ENCODE assay signal across 17 cellular contexts in the genomic region with DNA sequence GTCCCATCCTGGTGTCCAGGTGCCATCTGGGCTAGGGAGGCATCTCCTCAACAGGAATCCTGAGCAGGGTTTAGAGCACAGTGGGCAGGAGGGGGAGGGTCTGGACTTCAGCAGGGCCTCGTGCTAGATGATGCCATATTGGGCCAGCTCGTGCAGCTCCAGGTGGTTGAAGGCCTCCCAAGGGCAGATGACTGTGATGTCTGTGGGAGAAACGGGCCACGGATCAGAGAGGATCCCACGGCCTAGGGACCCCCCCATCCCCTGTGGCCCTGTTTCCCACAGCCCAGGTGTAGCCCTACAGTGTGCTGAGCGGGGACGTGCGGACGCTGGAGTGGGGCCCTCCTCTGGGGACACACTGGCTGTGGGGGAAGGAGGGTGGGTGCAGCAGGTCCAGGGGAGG.
DNase-seq lines count a peak whose midpoint lies in the region.
"Had no signal": no experiment of that assay in that cellular context is flagged by ENCODE, and none has a peak within 500 bp of the region (broad histone marks: within the 10 kb centered on the region; RNA-seq: fewer than 3 reads in every experiment).

No MANE protein-coding gene starts in this region.

- DNase-seq in ecto neural progenitor cell (ENCODE audit: low spot score) (peak; percentile 47), HCEC 1CT (no peak), LoVo (ENCODE audit: low spot score) (no peak)
- DNase-seq: activated CD4-positive, alpha-beta memory T cell treated with anti-CD3 and anti-CD28 coated beads for 36 hours; activated CD4-positive, CD25-positive, alpha-beta regulatory T cell treated with anti-CD3 and anti-CD28 coated beads, Interleukin-2, amount 50 U/mL, for 72 hours; C1 segment of cervical spinal cord; COR-L47; DMS79 treated with DMSO at 0.1 percent for 48 hours; effector CD4-positive, alpha-beta T cell; head of caudate nucleus; naive B cell; stimulated activated naive CD4-positive, alpha-beta T cell; T-helper 2 cell had no signal

- peak overlapping the region; percentile 28 for H3K27ac ChIP-seq in BLaER1
- H3K27ac ChIP-seq: breast epithelium, psoas muscle, suprapubic skin had no signal

- H4K20me1 ChIP-seq in BLaER1: no peaks in the 10 kb centered on the region

- H3K4me2 ChIP-seq in BLaER1: peak overlapping the region; percentile 42

- no peaks in the 10 kb centered on the region for H3K27me3 ChIP-seq in BLaER1

- H3K36me3 ChIP-seq in BLaER1: no peaks in the 10 kb centered on the region
- H3K36me3 ChIP-seq: breast epithelium, suprapubic skin had no signal

- no peak overlapping the region for H3K9ac ChIP-seq in BLaER1

- H3K4me1 ChIP-seq in BLaER1: peaks cover 55% of the 10 kb centered on the region
- H3K4me1 ChIP-seq: breast epithelium, psoas muscle had no signal

- H3K9me3 ChIP-seq in BLaER1: peaks cover 22% of the 10 kb centered on the region
- H3K9me3 ChIP-seq: psoas muscle, suprapubic skin had no signal

- H3K4me3 ChIP-seq in BLaER1: no peak overlapping the region
- H3K4me3 ChIP-seq: breast epithelium, psoas muscle, suprapubic skin had no signal
